ENCODE assay signal across 9 cellular contexts in the genomic region with DNA sequence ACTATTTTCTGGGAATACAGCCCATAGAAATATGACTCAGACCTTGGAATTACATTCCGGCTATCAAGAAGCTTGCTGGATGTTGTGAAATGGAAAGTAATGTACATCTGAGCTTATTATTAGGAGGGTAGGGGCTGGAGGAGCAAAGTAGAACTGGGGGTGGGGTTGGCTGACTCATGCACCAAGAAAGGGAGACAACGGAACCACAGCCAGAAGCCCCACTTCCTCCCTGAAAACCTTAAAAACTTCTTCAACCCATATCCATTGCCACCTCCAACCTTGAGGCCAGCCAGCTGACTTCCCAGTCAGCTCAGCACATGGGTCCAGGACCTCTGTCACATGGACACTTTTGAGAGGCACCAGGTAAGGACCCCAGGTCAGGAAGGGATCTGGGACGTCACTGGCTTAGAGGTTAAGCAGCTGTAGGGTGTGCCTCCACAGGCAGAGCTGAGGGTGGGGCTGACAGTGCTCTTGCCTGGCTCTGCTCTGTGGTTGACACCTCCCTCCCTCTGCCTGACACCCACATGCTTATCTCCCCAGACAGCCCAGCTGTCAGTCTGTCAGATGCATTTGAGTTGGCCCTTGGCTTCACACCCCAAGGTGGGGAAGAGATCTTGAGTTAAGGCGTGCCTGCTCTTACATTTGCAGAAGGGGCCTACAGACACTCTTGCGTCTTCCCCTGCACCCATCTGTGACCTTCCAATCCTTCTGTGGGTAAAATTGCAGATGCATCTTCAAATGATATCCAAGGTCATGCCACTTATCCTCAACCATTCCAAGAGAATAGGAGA. TPM values are rescaled to one million over a fixed set of nuclear protein-coding genes. Genes with fewer than 3 reads are reported as not detected.
DNase-seq lines count a peak whose midpoint lies in the region; ATAC-seq and TF ChIP-seq lines count a peak whose summit lies in the region.
"Had no signal": no experiment of that assay in that cellular context is flagged by ENCODE, and none has a peak within 500 bp of the region (broad histone marks: within the 10 kb centered on the region; RNA-seq: fewer than 3 reads in every experiment).

No MANE protein-coding gene starts in this region.

- peak overlapping the region; percentile 81 for H3K4me3 Mint-ChIP-seq in T-helper 2 cell treated with Interferon-gamma antibody and Interleukin-4, amounts not matched to agents 5 μg/mL and 100 μg/mL, for 36 hours

- no peak for TF ChIP-seq CTCF in mucosa of descending colon (IDR thresholded peaks at IDR 0.05)

- intact Hi-C loops in mucosa of descending colon (cut with DNase I, micrococcal nuclease): no loop called here

- no peaks in the 10 kb centered on the region for H3K4me1 ChIP-seq in mucosa of descending colon (ENCODE audit: low read depth)

- DNase-seq in T-helper 2 cell treated with Interferon-gamma antibody and Interleukin-4, amounts not matched to agents 5 μg/mL and 100 μg/mL, for 36 hours (ENCODE audit: low spot score): peak; percentile 81
- peak; percentile 78 for DNase-seq in amniotic stem cell (lab: John Stamatoyannopoulos, UW)
- peak; percentile 48 to 71 (median 54) for DNase-seq in mucosa of descending colon
- DNase-seq in stromal cell of bone marrow (ENCODE audit: low read depth): peak; percentile 96
- no peak for DNase-seq in NCI-H146 (lab: John Stamatoyannopoulos, UW)
- DNase-seq in SHP77 (lab: John Stamatoyannopoulos, UW): no peak

- H3K36me3 ChIP-seq in mucosa of descending colon (ENCODE audit: low read depth): no peaks in the 10 kb centered on the region
- H3K36me3 ChIP-seq: cardiac muscle cell had no signal

- peaks cover 64% of the 10 kb centered on the region for H3K4me1 Mint-ChIP-seq in T-helper 2 cell treated with Interferon-gamma antibody and Interleukin-4, amounts not matched to agents 5 μg/mL and 100 μg/mL, for 36 hours (ENCODE audit: low read depth)

- H3K9me3 ChIP-seq in mucosa of descending colon: no peaks in the 10 kb centered on the region

- peaks cover 4% of the 10 kb centered on the region for H3K9me3 Mint-ChIP-seq in T-helper 2 cell treated with Interferon-gamma antibody and Interleukin-4, amounts not matched to agents 5 μg/mL and 100 μg/mL, for 36 hours

- H3K36me3 Mint-ChIP-seq in T-helper 2 cell treated with Interferon-gamma antibody and Interleukin-4, amounts not matched to agents 5 μg/mL and 100 μg/mL, for 36 hours (ENCODE audit: low read depth): peaks cover 3% of the 10 kb centered on the region

- peak overlapping the region; percentile 97 for H3K27ac Mint-ChIP-seq in T-helper 2 cell treated with Interferon-gamma antibody and Interleukin-4, amounts not matched to agents 5 μg/mL and 100 μg/mL, for 36 hours

- no peaks in the 10 kb centered on the region for H3K27me3 Mint-ChIP-seq in T-helper 2 cell treated with Interferon-gamma antibody and Interleukin-4, amounts not matched to agents 5 μg/mL and 100 μg/mL, for 36 hours (ENCODE audit: low read depth)

- H3K4me3 ChIP-seq in mucosa of descending colon: no peak overlapping the region
- H3K4me3 ChIP-seq: cardiac muscle cell had no signal

- ATAC-seq in GM18517 (IDR thresholded peaks at IDR 0.05; ENCODE audit: unreplicated experiment) (peak; percentile 83), HG03196 (IDR thresholded peaks at IDR 0.05; ENCODE audit: unreplicated experiment) (peak; percentile 73), mucosa of descending colon (peak; percentile 96)

RNA-seq across cellular contexts. Expression of a gene that starts 5.7 kb away (rescaled TPM):
- total RNA-seq in mucosa of descending colon: 1 to 10 TPM in 1 of 3 donors, under 1 TPM in 1, not detected in 1; 0.19 to 1.0 TPM
- total RNA-seq: cardiac muscle cell had no signal

RNA-seq across cellular contexts. Expression of a gene that starts 24.4 kb away (rescaled TPM):
- 10 to 100 TPM; 19.4 to 27.7 (median 19.6) TPM for total RNA-seq in mucosa of descending colon

RNA-seq across cellular contexts. Expression of a gene that starts 32.3 kb away (rescaled TPM):
- not detected for total RNA-seq in mucosa of descending colon

RNA-seq across cellular contexts. Expression of a gene that starts 53.8 kb away (rescaled TPM):
- total RNA-seq in mucosa of descending colon: 100 to 1,000 TPM in 2 of 3 donors, 10 to 100 TPM in 1; 72.9 to 137 (median 118) TPM

Comparison
In these comparisons a context has a peak if more than half of its experiments do, and no peak if none do; other contexts are left out.
1. DNase-seq: peak in T-helper 2 cell treated with Interferon-gamma antibody and Interleukin-4, amounts not matched to agents 5 μg/mL and 100 μg/mL, for 36 hours (single experiment), amniotic stem cell (single experiment), mucosa of descending colon (3 of 3) and stromal cell of bone marrow (single experiment); none in NCI-H146 (single experiment) and SHP77 (0 of 2).
2. Peak in every context shown above with its lines, with median percentiles within 50 percentile points of each other: ATAC-seq.